ENCODE assay signal across 8 cellular contexts in genomic region chr22:42300286-42301071, GRCh38. TPM values are rescaled to one million over a fixed set of nuclear protein-coding genes. Genes with fewer than 3 reads are reported as not detected.
DNase-seq lines count a peak whose midpoint lies in the region; ATAC-seq, FAIRE-seq and TF ChIP-seq lines count a peak whose summit lies in the region.

No MANE protein-coding gene starts in this region.

- BruUV-seq in HepG2 (replicated peaks; lab: Mats Ljungman, UMichigan) = no TSS peak

- H3K4me1 ChIP-seq in HepG2 (ENCODE audit: insufficient read depth, low read length) = peaks cover 74% of the 10 kb centered on the region
- no peaks in the 10 kb centered on the region for H3K4me1 ChIP-seq in right lobe of liver
- H3K4me1 ChIP-seq in ectodermal cell (ENCODE audit: control insufficient read depth, insufficient read depth, low read length) = peaks cover 54% of the 10 kb centered on the region

- peaks cover 6% of the 10 kb centered on the region; the same call in 1 of the 2 replicates for H4K20me1 ChIP-seq in HepG2 (ENCODE audit: insufficient read depth, low read length)

- intact Hi-C loops in HepG2 (cut with micrococcal nuclease; ENCODE audit: unreplicated experiment) = no loop called here
- intact Hi-C loops in right lobe of liver (cut with DNase I) = no loop called here

- TF ChIP-seq RAD21 in HepG2 (CRISPR knock-in tag; IDR thresholded peaks at IDR 0.05) = no peak

- H3K79me2 ChIP-seq in HepG2 (ENCODE audit: insufficient read depth, low read length) = no peaks in the 10 kb centered on the region

- CTCF ChIA-PET in HepG2 (lab: Yijun Ruan, JAX; ENCODE audit: low intra/inter-chr PET ratio, low total read pairs) = no interaction called here

- in situ Hi-C loops in HepG2 (cut with HindIII; ENCODE audit: extremely low pct_ligation_motif_present, low pct_unique_long_range_greater_than_20kb) = no loop called here

- 0 out of 2 replicates have a peak overlapping the region, but pooled peaks have one; percentile 19 for H3K4me2 ChIP-seq in HepG2 (ENCODE audit: low read depth, low read length)

- H3K27me3 ChIP-seq in HepG2 (ENCODE audit: control insufficient read depth in 1 of 2, insufficient read depth in 2 of 2, low read length in 2 of 2) = peaks cover 0 to 12% of the 10 kb centered on the region in 2 experiments; a peak in 1 of 5 replicates
- no peaks in the 10 kb centered on the region for H3K27me3 ChIP-seq in right lobe of liver
- H3K27me3 ChIP-seq in ectodermal cell (ENCODE audit: control insufficient read depth, insufficient read depth, low read length, poor library complexity, severe bottlenecking) = peaks cover 14% of the 10 kb centered on the region

- FAIRE-seq in HepG2 (lab: Jason Lieb, UNC) = no peak

- no peak for TF ChIP-seq POLR2A in HepG2 (IDR thresholded peaks at IDR 0.05; ENCODE audit: insufficient read depth in 1 of 2, low read depth in 2 of 2, low read length in 2 of 2)
- TF ChIP-seq POLR2A in right lobe of liver (IDR thresholded peaks at IDR 0.05) = no peak
- no peak for TF ChIP-seq POLR2A in erythroblast (IDR thresholded peaks at IDR 0.05; ENCODE audit: low read length)

- TF ChIP-seq EP300 in HepG2 (IDR thresholded peaks at IDR 0.05; ENCODE audit: low read depth in 2 of 2, low read length in 2 of 2) (no peak), HepG2 (CRISPR knock-in tag; IDR thresholded peaks at IDR 0.05; ENCODE audit: borderline replicate concordance) (no peak)

- 0 out of 6 replicates have a peak overlapping the region, but pooled peaks of 1 of the 3 experiments have one; percentile 20 for H3K4me3 ChIP-seq in HepG2 (replicated peaks in 1 of 3; ENCODE audit: insufficient read depth in 1 of 3, low read depth in 2 of 3, low read length in 3 of 3)
- no peak overlapping the region for H3K4me3 ChIP-seq in right lobe of liver
- H3K4me3 ChIP-seq in ectodermal cell (ENCODE audit: insufficient read depth, low read depth, low read length) = peak overlapping the region; percentile 2

- H3K9ac ChIP-seq in HepG2 (ENCODE audit: insufficient read depth, low read depth, low read length) = no peak overlapping the region

- H3K9me3 ChIP-seq in HepG2 (ENCODE audit: low read length) (no peaks in the 10 kb centered on the region), right lobe of liver (no peaks in the 10 kb centered on the region), ectodermal cell (ENCODE audit: control insufficient read depth, low read length) (no peaks in the 10 kb centered on the region)

- 37% methylated on average over 8 of the region's 10 CpGs for WGBS in HepG2 (ENCODE audit: low lambda C conversion rate)
- 44% methylated on average over 8 of the region's 10 CpGs for WGBS in right lobe of liver (ENCODE audit: insufficient coverage, low coverage, low lambda C conversion rate, missing lambda C conversion rate)
- WGBS in ectodermal cell, 2 experiments = 36 to 42% methylated on average over 10 of the region's 10 CpGs

- TF ChIP-seq CTCF in HepG2 (CRISPR knock-in tag; IDR thresholded peaks at IDR 0.05) = no peak
- no peak for TF ChIP-seq CTCF in right lobe of liver (IDR thresholded peaks at IDR 0.05)

- no peak for DNase-seq in HepG2 (ENCODE audit: low spot score)
- no peak for DNase-seq in right lobe of liver
- DNase-seq in SW480 (ENCODE audit: low spot score) = peak; percentile 86
- peak; percentile 40 for DNase-seq in stimulated activated CD4-positive, alpha-beta T cell treated with anti-CD3 and anti-CD28 coated beads, Interleukin-4, amount 100 ng/mL, for 24 hours
- DNase-seq in NCI-H748 treated with DMSO at 0.1 percent for 48 hours (lab: John Stamatoyannopoulos, UW) = no peak
- no peak for DNase-seq in erythroblast (lab: John Stamatoyannopoulos, UW)

- H3K36me3 ChIP-seq in HepG2 (replicated peaks in 1 of 2; ENCODE audit: control insufficient read depth in 1 of 2, insufficient read depth in 2 of 2, low read length in 2 of 2) (no peaks in the 10 kb centered on the region), right lobe of liver (no peaks in the 10 kb centered on the region), ectodermal cell (ENCODE audit: control insufficient read depth, insufficient read depth, low read length) (no peaks in the 10 kb centered on the region)

- no peak for ATAC-seq in HepG2
- no peak for ATAC-seq in right lobe of liver
- no peak for ATAC-seq in HG03460 (IDR thresholded peaks at IDR 0.05; ENCODE audit: unreplicated experiment)

- POLR2A ChIA-PET in HepG2 (lab: Yijun Ruan, JAX) = no interaction called here

- H2AFZ ChIP-seq in HepG2 (ENCODE audit: low read length) = no peak overlapping the region

- H3K27ac ChIP-seq in HepG2 (ENCODE audit: extremely low read length, insufficient read depth, low read length) = no peak overlapping the region
- no peak overlapping the region for H3K27ac ChIP-seq in right lobe of liver
- H3K27ac ChIP-seq in ectodermal cell (ENCODE audit: insufficient read depth, low read depth, low read length, poor library complexity, severe bottlenecking) = no peak overlapping the region

TF ChIP-seq in HepG2, 621 proteins besides CTCF, POLR2A, EP300 and RAD21 (continues in another document):
- no peak for TF ChIP-seq ZKSCAN8 (CRISPR knock-in tag; IDR thresholded peaks at IDR 0.05; ENCODE audit: borderline replicate concordance)
- TF ChIP-seq ZNF724P (CRISPR knock-in tag; IDR thresholded peaks at IDR 0.05; ENCODE audit: borderline replicate concordance) = no peak
- no peak for TF ChIP-seq KLF16 (CRISPR knock-in tag; IDR thresholded peaks at IDR 0.05)
- TF ChIP-seq ZNF883 (CRISPR knock-in tag; IDR thresholded peaks at IDR 0.05; ENCODE audit: not compliant biosample characterization) = no peak
- TF ChIP-seq SMYD3 (CRISPR knock-in tag; IDR thresholded peaks at IDR 0.05) = no peak
- no peak for TF ChIP-seq KDM3A (CRISPR knock-in tag; IDR thresholded peaks at IDR 0.05; ENCODE audit: low read depth)
- TF ChIP-seq ZSCAN29 (CRISPR knock-in tag; conservative IDR thresholded peaks at IDR 0.05) = no peak
- TF ChIP-seq, protein P1, sequence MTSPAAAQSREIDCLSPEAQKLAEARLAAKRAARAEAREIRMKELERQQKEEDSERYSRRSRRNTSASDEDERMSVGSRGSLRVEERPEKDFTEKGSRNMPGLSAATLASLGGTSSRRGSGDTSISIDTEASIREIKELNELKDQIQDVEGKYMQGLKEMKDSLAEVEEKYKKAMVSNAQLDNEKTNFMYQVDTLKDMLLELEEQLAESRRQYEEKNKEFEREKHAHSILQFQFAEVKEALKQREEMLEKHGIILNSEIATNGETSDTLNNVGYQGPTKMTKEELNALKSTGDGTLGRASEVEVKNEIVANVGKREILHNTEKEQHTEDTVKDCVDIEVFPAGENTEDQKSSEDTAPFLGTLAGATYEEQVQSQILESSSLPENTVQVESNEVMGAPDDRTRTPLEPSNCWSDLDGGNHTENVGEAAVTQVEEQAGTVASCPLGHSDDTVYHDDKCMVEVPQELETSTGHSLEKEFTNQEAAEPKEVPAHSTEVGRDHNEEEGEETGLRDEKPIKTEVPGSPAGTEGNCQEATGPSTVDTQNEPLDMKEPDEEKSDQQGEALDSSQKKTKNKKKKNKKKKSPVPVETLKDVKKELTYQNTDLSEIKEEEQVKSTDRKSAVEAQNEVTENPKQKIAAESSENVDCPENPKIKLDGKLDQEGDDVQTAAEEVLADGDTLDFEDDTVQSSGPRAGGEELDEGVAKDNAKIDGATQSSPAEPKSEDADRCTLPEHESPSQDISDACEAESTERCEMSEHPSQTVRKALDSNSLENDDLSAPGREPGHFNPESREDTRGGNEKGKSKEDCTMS (CRISPR knock-in tag; conservative IDR thresholded peaks at IDR 0.05) = no peak
- no peak for TF ChIP-seq HOXA9 (CRISPR knock-in tag; IDR thresholded peaks at IDR 0.05; ENCODE audit: borderline replicate concordance)
- TF ChIP-seq IRF2 (CRISPR knock-in tag; IDR thresholded peaks at IDR 0.05) = no peak

RNA-seq across cellular contexts. Expression of gene TCF20, which starts 30.0 kb away (rescaled TPM):
- total RNA-seq in HepG2 (2016; rRNA removed; fragmentation: Illumina TruSeq; extraction: Trizol) = 23.7 and 25.7 TPM in 2 replicates
- 1.5 TPM in 2 replicates for total RNA-seq in HepG2 (2016; cell fraction: cytosol; rRNA removed; fragmentation: Illumina TruSeq; extraction: Trizol; ENCODE audit: low read depth)
- 23.1 and 26.1 TPM in 2 replicates for total RNA-seq in HepG2 (2016; cell fraction: insoluble cytoplasmic fraction; rRNA removed; fragmentation: Illumina TruSeq; extraction: Trizol)
- total RNA-seq in HepG2 (2016; cell fraction: membrane; rRNA removed; fragmentation: Illumina TruSeq; extraction: Trizol) = 7.4 and 8.3 TPM in 2 replicates
- total RNA-seq in HepG2 (2016; cell fraction: nucleus; rRNA removed; fragmentation: Illumina TruSeq; extraction: Trizol) = 19.0 and 20.9 TPM in 2 replicates
- 12.8 and 15.8 TPM in 2 replicates for polyA plus RNA-seq in HepG2 (2011; rRNA removed)
- 12.1 and 14.1 TPM in 2 replicates for polyA plus RNA-seq in HepG2 (2011; cell fraction: cytosol; rRNA removed)
- polyA plus RNA-seq in HepG2 (2011; cell fraction: nucleus; rRNA removed) = 14.6 and 15.9 TPM in 2 replicates
- polyA plus RNA-seq in HepG2 (2012) = 13.0 and 16.5 TPM in 2 replicates
- polyA plus RNA-seq in HepG2 (2016; cell fraction: cytosol; fragmentation: Illumina TruSeq; extraction: Trizol; ENCODE audit: low read depth) = 0.41 and 0.70 TPM in 2 replicates
- polyA plus RNA-seq in HepG2 (2016; cell fraction: insoluble cytoplasmic fraction; fragmentation: Illumina TruSeq; extraction: Trizol; ENCODE audit: low read depth) = 16.1 and 17.1 TPM in 2 replicates
- 2.3 and 2.6 TPM in 2 replicates for polyA plus RNA-seq in HepG2 (2016; cell fraction: membrane; fragmentation: Illumina TruSeq; extraction: Trizol; ENCODE audit: low read depth)
- polyA plus RNA-seq in HepG2 (2016; cell fraction: nucleus; fragmentation: Illumina TruSeq; extraction: Trizol; ENCODE audit: insufficient read depth, low read depth) = 16.7 and 20.2 TPM in 2 replicates
- 35.6 and 52.5 TPM in 2 replicates for polyA minus RNA-seq in HepG2 (2011; rRNA and poly(A)+ RNA removed; ENCODE audit: low replicate concordance)
- 20.2 and 25.1 TPM in 2 replicates for polyA minus RNA-seq in HepG2 (2011; cell fraction: cytosol; rRNA and poly(A)+ RNA removed)
- 24.6 and 30.6 TPM in 2 replicates for polyA minus RNA-seq in HepG2 (2011; cell fraction: nucleus; rRNA and poly(A)+ RNA removed)
- total RNA-seq in right lobe of liver = 10 to 100 TPM; 15.4 to 20.5 (median 18.5) TPM
- 36.7 TPM for polyA plus RNA-seq in ectodermal cell (2013, experiment 1 of 4)
- polyA plus RNA-seq in ectodermal cell (2013, experiment 2 of 4) = 40.7 TPM
- 27.6 TPM for polyA plus RNA-seq in ectodermal cell (2013, experiment 3 of 4)
- 29.2 TPM for polyA plus RNA-seq in ectodermal cell (2013, experiment 4 of 4)

Comparison
In these comparisons a context has a peak if more than half of its experiments do, and no peak if none do; other contexts are left out.
1. DNase-seq: peak in SW480 (single experiment) and stimulated activated CD4-positive, alpha-beta T cell treated with anti-CD3 and anti-CD28 coated beads, Interleukin-4, amount 100 ng/mL, for 24 hours (single experiment); none in HepG2 (single experiment), right lobe of liver (0 of 3), NCI-H748 treated with DMSO at 0.1 percent for 48 hours (single experiment) and erythroblast (0 of 2).